Comparison of ENCODE assay signal across 1 cellular context in genomic region chr2:1440581-1440980, GRCh38.
TF ChIP-seq lines count a peak whose summit lies in the region.

No MANE protein-coding gene starts in this region.

TF ChIP-seq in WTC11, 78 proteins besides CTCF, POLR2A, EP300 and RAD21 (continued from another document):
- TF ChIP-seq, protein P1, sequence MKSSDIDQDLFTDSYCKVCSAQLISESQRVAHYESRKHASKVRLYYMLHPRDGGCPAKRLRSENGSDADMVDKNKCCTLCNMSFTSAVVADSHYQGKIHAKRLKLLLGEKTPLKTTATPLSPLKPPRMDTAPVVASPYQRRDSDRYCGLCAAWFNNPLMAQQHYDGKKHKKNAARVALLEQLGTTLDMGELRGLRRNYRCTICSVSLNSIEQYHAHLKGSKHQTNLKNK (CRISPR knock-in tag; IDR thresholded peaks at IDR 0.05), result no peak
- TF ChIP-seq E2F5 (CRISPR knock-in tag; IDR thresholded peaks at IDR 0.05) (no peak), FOXJ3 (CRISPR knock-in tag; IDR thresholded peaks at IDR 0.05; ENCODE audit: borderline replicate concordance) (no peak), KAT7 (CRISPR knock-in tag; IDR thresholded peaks at IDR 0.05; ENCODE audit: borderline replicate concordance) (no peak), ZNF396 (CRISPR knock-in tag; IDR thresholded peaks at IDR 0.05; ENCODE audit: borderline replicate concordance) (no peak), SP1 (CRISPR knock-in tag; conservative IDR thresholded peaks at IDR 0.05) (no peak), ATF6 (CRISPR knock-in tag; IDR thresholded peaks at IDR 0.05) (no peak), USF1 (CRISPR knock-in tag; IDR thresholded peaks at IDR 0.05) (no peak)
- TF ChIP-seq, protein P2, sequence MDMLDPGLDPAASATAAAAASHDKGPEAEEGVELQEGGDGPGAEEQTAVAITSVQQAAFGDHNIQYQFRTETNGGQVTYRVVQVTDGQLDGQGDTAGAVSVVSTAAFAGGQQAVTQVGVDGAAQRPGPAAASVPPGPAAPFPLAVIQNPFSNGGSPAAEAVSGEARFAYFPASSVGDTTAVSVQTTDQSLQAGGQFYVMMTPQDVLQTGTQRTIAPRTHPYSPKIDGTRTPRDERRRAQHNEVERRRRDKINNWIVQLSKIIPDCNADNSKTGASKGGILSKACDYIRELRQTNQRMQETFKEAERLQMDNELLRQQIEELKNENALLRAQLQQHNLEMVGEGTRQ (CRISPR knock-in tag; IDR thresholded peaks at IDR 0.05), result no peak
